ENCODE assay signal across 1 cellular context in genomic region chr9:96460470-96460869, GRCh38.
TF ChIP-seq lines count a peak whose summit lies in the region.

No MANE protein-coding gene starts in this region.

TF ChIP-seq in IMR-90, 13 proteins besides CTCF, POLR2A, EP300 and RAD21:
- TF ChIP-seq RCOR1 (IDR thresholded peaks at IDR 0.05; ENCODE audit: insufficient replicate concordance, low read length), result no peak
- no peak for TF ChIP-seq BHLHE40 (IDR thresholded peaks at IDR 0.05; ENCODE audit: low read depth, low read length)
- TF ChIP-seq FOS (IDR thresholded peaks at IDR 0.05; ENCODE audit: low read depth, low read length), result no peak
- no peak for TF ChIP-seq MAZ (IDR thresholded peaks at IDR 0.05; ENCODE audit: borderline replicate concordance, low read depth, low read length)
- TF ChIP-seq MAFK (IDR thresholded peaks at IDR 0.05; ENCODE audit: low read depth, low read length), result no peak
- no peak for TF ChIP-seq CHD1 (IDR thresholded peaks at IDR 0.05; ENCODE audit: low read depth, low read length)
- no peak for TF ChIP-seq ELK1 (IDR thresholded peaks at IDR 0.05; ENCODE audit: borderline replicate concordance, low read depth, low read length)
- TF ChIP-seq RFX5 (IDR thresholded peaks at IDR 0.05; ENCODE audit: low read depth, low read length), result no peak
- no peak for TF ChIP-seq SMC3 (IDR thresholded peaks at IDR 0.05; ENCODE audit: low read depth, low read length)
- no peak for TF ChIP-seq MXI1 (IDR thresholded peaks at IDR 0.05; ENCODE audit: borderline replicate concordance, low read depth, low read length)
- no peak for TF ChIP-seq CEBPB (IDR thresholded peaks at IDR 0.05; ENCODE audit: low read depth, low read length)
- no peak for TF ChIP-seq NFE2L2 (IDR thresholded peaks at IDR 0.05; ENCODE audit: low read depth, low read length)
